18 cellular contexts compared by ENCODE assay signal in genomic region chr1:172246521-172247390, GRCh38.
DNase-seq lines count a peak whose midpoint lies in the region; ATAC-seq and TF ChIP-seq lines count a peak whose summit lies in the region.
"Had no signal": no experiment of that assay in that cellular context is flagged by ENCODE, and none has a peak within 500 bp of the region (broad histone marks: within the 10 kb centered on the region; RNA-seq: fewer than 3 reads in every experiment).

No MANE protein-coding gene starts in this region.

- H3K79me2 ChIP-seq in GM23248 (ENCODE audit: insufficient read depth), result no peaks in the 10 kb centered on the region
- H3K79me2 ChIP-seq in neural progenitor cell (ENCODE audit: low read depth), result no peaks in the 10 kb centered on the region

- peaks cover 2% of the 10 kb centered on the region for H3K9me3 Mint-ChIP-seq in stimulated activated memory B cell treated with anti-CD40 and anti-IgM and Interleukin-4, amounts not matched to agents 10 μg/mL and 1 μg/mL and 100 μg/mL, for 72 hours
- H3K9me3 Mint-ChIP-seq in neural progenitor cell, result no peaks in the 10 kb centered on the region
- H3K9me3 Mint-ChIP-seq in T-cell, result peaks cover 0 to 7% (median 5%) of the 10 kb centered on the region in 3 donors
- H3K9me3 Mint-ChIP-seq: GM23338 had no signal

- CTCF ChIA-PET in Panc1 (lab: Charles Lee) (no interaction called here), T-cell (lab: Charles Lee) (no interaction called here)

- no peaks in the 10 kb centered on the region for H3K27me3 ChIP-seq in GM23248 (replicated peaks; ENCODE audit: insufficient read depth)
- H3K27me3 ChIP-seq in Panc1 (ENCODE audit: control insufficient read depth, insufficient read depth, low read length), result no peaks in the 10 kb centered on the region
- H3K27me3 ChIP-seq in neural progenitor cell, result no peaks in the 10 kb centered on the region
- H3K27me3 ChIP-seq: Peyer's patch had no signal

- H3K36me3 ChIP-seq in GM23248 (ENCODE audit: low read depth), result no peaks in the 10 kb centered on the region
- H3K36me3 ChIP-seq in Panc1 (ENCODE audit: control insufficient read depth, insufficient read depth, low read length), result no peaks in the 10 kb centered on the region
- H3K36me3 ChIP-seq in neural progenitor cell, result no peaks in the 10 kb centered on the region
- H3K36me3 ChIP-seq: Peyer's patch had no signal

- BruUV-seq in Panc1 (replicated peaks; lab: Mats Ljungman, UMichigan), result no TSS peak

- H3K27ac Mint-ChIP-seq in stimulated activated memory B cell treated with anti-CD40 and anti-IgM and Interleukin-4, amounts not matched to agents 10 μg/mL and 1 μg/mL and 100 μg/mL, for 72 hours, result peak overlapping the region; percentile 28
- H3K27ac Mint-ChIP-seq in neural progenitor cell (no peak overlapping the region), T-cell (no peak overlapping the region)

- H3K4me3 ChIP-seq in GM23248, result no peak overlapping the region
- no peak overlapping the region for H3K4me3 ChIP-seq in Panc1 (ENCODE audit: low read depth in 2 of 2, low read length in 2 of 2)
- no peak overlapping the region for H3K4me3 ChIP-seq in neural progenitor cell
- H3K4me3 ChIP-seq: GM23338, K562, Peyer's patch had no signal

- H3F3A ChIP-seq in GM23248 (ENCODE audit: insufficient read depth) (no peaks in the 10 kb centered on the region), neural progenitor cell (ENCODE audit: low read depth) (no peaks in the 10 kb centered on the region)

- H3K9me3 ChIP-seq in GM23248 (ENCODE audit: low read depth) (no peaks in the 10 kb centered on the region), Panc1 (ENCODE audit: control insufficient read depth, insufficient read depth, low read depth, low read length) (no peaks in the 10 kb centered on the region; the same call in 1 of the 2 replicates), neural progenitor cell (ENCODE audit: low read depth) (no peaks in the 10 kb centered on the region)
- H3K9me3 ChIP-seq: Caco-2, Peyer's patch had no signal

- H4K20me1 ChIP-seq in GM23248 (ENCODE audit: insufficient read depth) (no peaks in the 10 kb centered on the region), neural progenitor cell (ENCODE audit: low read depth) (no peaks in the 10 kb centered on the region)

- H3K27ac ChIP-seq in GM23248, result no peak overlapping the region
- H3K27ac ChIP-seq in Panc1 (ENCODE audit: low read length), result peak overlapping the region; percentile 30; the same call in 1 of the 2 replicates
- H3K27ac ChIP-seq in neural progenitor cell, result no peak overlapping the region
- H3K27ac ChIP-seq: HL-60, Peyer's patch had no signal

- H2AFZ ChIP-seq in GM23248 (no peak overlapping the region), neural progenitor cell (replicated peaks) (no peak overlapping the region)
- H2AFZ ChIP-seq: GM23338 had no signal

- no peaks in the 10 kb centered on the region for H3K36me3 Mint-ChIP-seq in stimulated activated memory B cell treated with anti-CD40 and anti-IgM and Interleukin-4, amounts not matched to agents 10 μg/mL and 1 μg/mL and 100 μg/mL, for 72 hours
- H3K36me3 Mint-ChIP-seq in neural progenitor cell (no peaks in the 10 kb centered on the region), T-cell (no peaks in the 10 kb centered on the region)

- H3K4me2 ChIP-seq in GM23248 (ENCODE audit: unreplicated experiment) (no peak overlapping the region), neural progenitor cell (no peak overlapping the region)
- H3K4me2 ChIP-seq: GM23338 had no signal

- WGBS in GM23248 (ENCODE audit: low coverage in 1 of 2, low lambda C conversion rate in 2 of 2, missing lambda C conversion rate in 2 of 2), 2 experiments, result 77% methylated on average over 8 of the region's 8 CpGs

- H3K4me1 ChIP-seq in GM23248 (ENCODE audit: insufficient read depth), result no peaks in the 10 kb centered on the region
- no peaks in the 10 kb centered on the region for H3K4me1 ChIP-seq in Panc1 (ENCODE audit: control insufficient read depth, insufficient read depth, low read length)
- no peaks in the 10 kb centered on the region for H3K4me1 ChIP-seq in neural progenitor cell
- H3K4me1 ChIP-seq: Caco-2, Peyer's patch had no signal

- ATAC-seq in Panc1, result no peak
- no peak for ATAC-seq in stimulated activated memory B cell treated with anti-CD40 and anti-IgM and Interleukin-4, amounts not matched to agents 10 μg/mL and 1 μg/mL and 100 μg/mL, for 72 hours
- ATAC-seq in GM19324 (IDR thresholded peaks at IDR 0.05; ENCODE audit: low FRiP score, unreplicated experiment), result no peak
- ATAC-seq in T-cell (replicated peaks in 1 of 4), result no peak
- ATAC-seq: GM23338, K562, SK-N-SH treated with all-trans-retinoic acid at 6 μM for 48 hours had no signal

- peaks cover 22% of the 10 kb centered on the region for H3K4me1 Mint-ChIP-seq in stimulated activated memory B cell treated with anti-CD40 and anti-IgM and Interleukin-4, amounts not matched to agents 10 μg/mL and 1 μg/mL and 100 μg/mL, for 72 hours
- H3K4me1 Mint-ChIP-seq in neural progenitor cell (no peaks in the 10 kb centered on the region), T-cell (no peaks in the 10 kb centered on the region)

- in situ Hi-C loops in GM23248 (cut with MboI) (no loop called here), Panc1 (cut with HindIII; ENCODE audit: low pct_unique_long_range_greater_than_20kb, low sequenced_read_pairs) (no loop called here)

- TF ChIP-seq CTCF in Panc1 (IDR thresholded peaks at IDR 0.05) (no peak), neural progenitor cell (IDR thresholded peaks at IDR 0.05) (no peak)

- H3K9ac ChIP-seq in GM23248 (no peak overlapping the region), neural progenitor cell (no peak overlapping the region)

- no peaks in the 10 kb centered on the region for H3K27me3 Mint-ChIP-seq in stimulated activated memory B cell treated with anti-CD40 and anti-IgM and Interleukin-4, amounts not matched to agents 10 μg/mL and 1 μg/mL and 100 μg/mL, for 72 hours
- H3K27me3 Mint-ChIP-seq in neural progenitor cell (ENCODE audit: insufficient read depth, low read depth), result peaks cover 7% of the 10 kb centered on the region
- no peaks in the 10 kb centered on the region for H3K27me3 Mint-ChIP-seq in T-cell

- H3K9me2 ChIP-seq in GM23248 (ENCODE audit: insufficient read depth), result no peaks in the 10 kb centered on the region

- intact Hi-C loops in Panc1 (cut with micrococcal nuclease; ENCODE audit: unreplicated experiment), result no loop called here

- no peak overlapping the region for H3K4me3 Mint-ChIP-seq in stimulated activated memory B cell treated with anti-CD40 and anti-IgM and Interleukin-4, amounts not matched to agents 10 μg/mL and 1 μg/mL and 100 μg/mL, for 72 hours
- H3K4me3 Mint-ChIP-seq in neural progenitor cell (no peak overlapping the region), T-cell (no peak overlapping the region)
- H3K4me3 Mint-ChIP-seq: GM23338 had no signal

- POLR2A ChIA-PET in Panc1 (lab: Charles Lee), result no interaction called here
- POLR2A ChIA-PET in T-cell (lab: Charles Lee), result no interaction called here

- peak; percentile 35 for DNase-seq in GM23248
- DNase-seq in Panc1 (ENCODE audit: low read depth, low spot score), result no peak
- peak; percentile 69 for DNase-seq in fibroblast of peridontal ligament (ENCODE audit: extremely low read depth)
- DNase-seq in neural progenitor cell (ENCODE audit: low spot score), result no peak
- DNase-seq in T-cell, result no peak
- DNase-seq: Caco-2, DMS153, NCI-H1092 treated with DMSO at 0.1 percent for 48 hours, NCI-H510A treated with DMSO at 0.1 percent for 48 hours, NCI-H82, Peyer's patch, Right ventricle myocardium superior had no signal

Comparison
In these comparisons a context has a peak if more than half of its experiments do, and no peak if none do; other contexts are left out.
1. DNase-seq: peak in GM23248 (single experiment) and fibroblast of peridontal ligament (single experiment); none in Panc1 (single experiment), neural progenitor cell (single experiment) and T-cell (0 of 34).